In genomic region chr21:25639167-25639921, GRCh38 we compare ENCODE assay signal across 8 cellular contexts. TPM values are rescaled to one million over a fixed set of nuclear protein-coding genes. Genes with fewer than 3 reads are reported as not detected.
DNase-seq lines count a peak whose midpoint lies in the region; ATAC-seq and TF ChIP-seq lines count a peak whose summit lies in the region.

A gene with protein sequence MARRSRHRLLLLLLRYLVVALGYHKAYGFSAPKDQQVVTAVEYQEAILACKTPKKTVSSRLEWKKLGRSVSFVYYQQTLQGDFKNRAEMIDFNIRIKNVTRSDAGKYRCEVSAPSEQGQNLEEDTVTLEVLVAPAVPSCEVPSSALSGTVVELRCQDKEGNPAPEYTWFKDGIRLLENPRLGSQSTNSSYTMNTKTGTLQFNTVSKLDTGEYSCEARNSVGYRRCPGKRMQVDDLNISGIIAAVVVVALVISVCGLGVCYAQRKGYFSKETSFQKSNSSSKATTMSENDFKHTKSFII (plus strand): TSS chr21:25639258. CDS start chr21:25639822, 564 bp downstream.

- DNase-seq in DMS53 (lab: John Stamatoyannopoulos, UW), result peak; percentile 31
- no peak for DNase-seq in DMS53 treated with DMSO at 0.1 percent for 48 hours (lab: John Stamatoyannopoulos, UW; ENCODE audit: unreplicated experiment)
- DNase-seq in NCI-H2171 (lab: John Stamatoyannopoulos, UW), result peak; percentile 54
- DNase-seq in activated T-helper 2 cell treated with anti-CD3 and anti-CD28 coated beads, Interferon-gamma antibody, Interleukin-2, Interleukin-4, amounts not matched to agents 10 μg/mL and 5 μg/mL and 100 μg/mL, durations not matched to agents 14 hours and 24 hours and 36 hours (ENCODE audit: low spot score), result peak; percentile 16
- peak in 1 of 2 donors; percentile 69 for DNase-seq in foreskin fibroblast
- DNase-seq in neural crest cell (ENCODE audit: low read depth, low spot score), result peak; percentile 50
- DNase-seq in ureter (ENCODE audit: low spot score), result peak; percentile 47

- H3K27me3 Mint-ChIP-seq in activated T-helper 2 cell treated with anti-CD3 and anti-CD28 coated beads, Interferon-gamma antibody, Interleukin-2, Interleukin-4, amounts not matched to agents 10 μg/mL and 5 μg/mL and 100 μg/mL, durations not matched to agents 14 hours and 24 hours and 36 hours (ENCODE audit: low read depth), result peaks cover 36% of the 10 kb centered on the region
- peaks cover 33% of the 10 kb centered on the region for H3K27me3 Mint-ChIP-seq in neural crest cell (ENCODE audit: low read depth)

- no peak for TF ChIP-seq CTCF in foreskin fibroblast (IDR thresholded peaks at IDR 0.05; ENCODE audit: low read depth, low read length)
- peak; percentile 49 for TF ChIP-seq CTCF in neural crest cell (conservative IDR thresholded peaks at IDR 0.05)

- H3K4me3 ChIP-seq in foreskin fibroblast (ENCODE audit: low read depth in 1 of 2, low read length in 2 of 2), result peak within 1 kb of the TSS; percentile 50 to 70

- no peak within 1 kb of the TSS for H3K27ac Mint-ChIP-seq in activated T-helper 2 cell treated with anti-CD3 and anti-CD28 coated beads, Interferon-gamma antibody, Interleukin-2, Interleukin-4, amounts not matched to agents 10 μg/mL and 5 μg/mL and 100 μg/mL, durations not matched to agents 14 hours and 24 hours and 36 hours
- H3K27ac Mint-ChIP-seq in neural crest cell (ENCODE audit: unreplicated experiment), result peak within 1 kb of the TSS; percentile 85

- no peaks in the 10 kb centered on the region for H3K36me3 Mint-ChIP-seq in activated T-helper 2 cell treated with anti-CD3 and anti-CD28 coated beads, Interferon-gamma antibody, Interleukin-2, Interleukin-4, amounts not matched to agents 10 μg/mL and 5 μg/mL and 100 μg/mL, durations not matched to agents 14 hours and 24 hours and 36 hours (ENCODE audit: low read depth)
- peaks cover 6% of the 10 kb centered on the region for H3K36me3 Mint-ChIP-seq in neural crest cell (ENCODE audit: low read depth)

- H3K4me1 Mint-ChIP-seq in activated T-helper 2 cell treated with anti-CD3 and anti-CD28 coated beads, Interferon-gamma antibody, Interleukin-2, Interleukin-4, amounts not matched to agents 10 μg/mL and 5 μg/mL and 100 μg/mL, durations not matched to agents 14 hours and 24 hours and 36 hours (ENCODE audit: low read depth), result peaks cover 31% of the 10 kb centered on the region
- peaks cover 43% of the 10 kb centered on the region for H3K4me1 Mint-ChIP-seq in neural crest cell

- intact Hi-C loops in activated T-helper 2 cell treated with anti-CD3 and anti-CD28 coated beads, Interferon-gamma antibody, Interleukin-2, Interleukin-4, amounts not matched to agents 10 μg/mL and 5 μg/mL and 100 μg/mL, durations not matched to agents 14 hours and 24 hours and 36 hours (cut with micrococcal nuclease), result loop anchor here (1.0 kb wide), 1 partner anchor 31 kb away; no protein-coding TSS in a partner anchor

- peak; percentile 75 for ATAC-seq in HG02678 (IDR thresholded peaks at IDR 0.05; ENCODE audit: unreplicated experiment)

- H3K9me3 Mint-ChIP-seq in activated T-helper 2 cell treated with anti-CD3 and anti-CD28 coated beads, Interferon-gamma antibody, Interleukin-2, Interleukin-4, amounts not matched to agents 10 μg/mL and 5 μg/mL and 100 μg/mL, durations not matched to agents 14 hours and 24 hours and 36 hours, result peaks cover 3% of the 10 kb centered on the region
- no peaks in the 10 kb centered on the region for H3K9me3 Mint-ChIP-seq in neural crest cell

- peak within 1 kb of the TSS; percentile 63 for H3K4me3 Mint-ChIP-seq in activated T-helper 2 cell treated with anti-CD3 and anti-CD28 coated beads, Interferon-gamma antibody, Interleukin-2, Interleukin-4, amounts not matched to agents 10 μg/mL and 5 μg/mL and 100 μg/mL, durations not matched to agents 14 hours and 24 hours and 36 hours (ENCODE audit: low read depth)
- H3K4me3 Mint-ChIP-seq in neural crest cell, result peak within 1 kb of the TSS; percentile 91

RNA-seq across cellular contexts. Expression of the gene that starts here (rescaled TPM):
- 0.28 and 0.64 TPM in 2 replicates for total RNA-seq in activated T-helper 2 cell treated with anti-CD3 and anti-CD28 coated beads, Interferon-gamma antibody, Interleukin-2, Interleukin-4, amounts not matched to agents 10 μg/mL and 5 μg/mL and 100 μg/mL, durations not matched to agents 14 hours and 24 hours and 36 hours
- total RNA-seq in neural crest cell, result 26.2 and 29.7 TPM in 2 replicates
- 17.4 TPM for total RNA-seq in ureter

Comparison
In these comparisons a context has a peak if more than half of its experiments do, and no peak if none do; other contexts are left out.
1. RNA of the gene that starts here (total RNA-seq): 26.2 to 29.7 TPM in neural crest cell and 17.4 TPM in ureter (single experiment); 0.28 to 0.64 TPM in activated T-helper 2 cell treated with anti-CD3 and anti-CD28 coated beads, Interferon-gamma antibody, Interleukin-2, Interleukin-4, amounts not matched to agents 10 μg/mL and 5 μg/mL and 100 μg/mL, durations not matched to agents 14 hours and 24 hours and 36 hours; every median in the first group is over 10 times any median in the second.
2. Peak in DNase-seq in activated T-helper 2 cell treated with anti-CD3 and anti-CD28 coated beads, Interferon-gamma antibody, Interleukin-2, Interleukin-4, amounts not matched to agents 10 μg/mL and 5 μg/mL and 100 μg/mL, durations not matched to agents 14 hours and 24 hours and 36 hours; RNA of the gene not detected or under 1 TPM.